In the genomic region with DNA sequence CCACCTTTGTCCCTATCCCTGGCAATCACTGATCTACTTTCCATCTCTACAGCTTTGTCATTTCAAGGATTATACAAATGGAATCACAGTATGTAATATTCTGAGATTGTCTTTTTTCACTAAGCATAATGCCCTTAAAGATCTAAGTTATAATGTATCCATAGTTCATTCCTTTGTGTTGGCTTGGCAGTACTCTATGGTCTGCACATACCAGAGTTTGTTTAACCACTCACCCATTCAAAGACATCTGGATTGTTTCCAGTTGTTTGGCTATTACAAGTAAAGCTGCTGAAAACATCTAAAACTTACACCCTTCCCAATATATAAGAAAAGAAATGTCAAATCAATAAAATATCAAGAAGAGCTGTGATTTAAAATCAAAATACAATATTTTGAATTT, we compare ENCODE assay signal across 21 cellular contexts. TPM values are rescaled to one million over a fixed set of nuclear protein-coding genes. Genes with fewer than 3 reads are reported as not detected.
DNase-seq lines count a peak whose midpoint lies in the region; TF ChIP-seq lines count a peak whose summit lies in the region.
"Had no signal": no experiment of that assay in that cellular context is flagged by ENCODE, and none has a peak within 500 bp of the region (broad histone marks: within the 10 kb centered on the region; RNA-seq: fewer than 3 reads in every experiment).

No MANE protein-coding gene starts in this region.

- intact Hi-C loops in CD4-positive, alpha-beta memory T cell (cut with micrococcal nuclease), result no loop called here

- no peaks in the 10 kb centered on the region for H3K36me3 ChIP-seq in CD4-positive, alpha-beta memory T cell (ENCODE audit: insufficient read depth, low read length)
- H3K36me3 ChIP-seq: BLaER1, MG63, SJCRH30 had no signal

- H3K9me3 ChIP-seq in CD4-positive, alpha-beta memory T cell (ENCODE audit: control insufficient read depth in 1 of 2, low read length in 2 of 2), result no peaks in the 10 kb centered on the region
- H3K9me3 ChIP-seq: A549, MG63, SJCRH30 had no signal

- no peaks in the 10 kb centered on the region for H3K4me1 ChIP-seq in CD4-positive, alpha-beta memory T cell (ENCODE audit: insufficient read depth, low read length)
- H3K4me1 ChIP-seq: A549, BLaER1, SJCRH30 had no signal

- no peak overlapping the region for H3K27ac Mint-ChIP-seq in CD4-positive, alpha-beta memory T cell
- H3K27ac Mint-ChIP-seq: IgD-negative memory B cell had no signal

- H3K4me1 Mint-ChIP-seq in CD4-positive, alpha-beta memory T cell, result no peaks in the 10 kb centered on the region
- H3K4me1 Mint-ChIP-seq: CD8-positive, alpha-beta memory T cell; IgD-negative memory B cell had no signal

- in situ Hi-C loops in astrocyte of the cerebellum (cut with HindIII; ENCODE audit: low sequenced_read_pairs), result no loop called here

- peak; percentile 32 for DNase-seq in DMS53 treated with DMSO at 0.1 percent for 48 hours (lab: John Stamatoyannopoulos, UW; ENCODE audit: unreplicated experiment)
- DNase-seq in NCI-H345 treated with DMSO at 0.1 percent for 48 hours (lab: John Stamatoyannopoulos, UW; ENCODE audit: unreplicated experiment), result peak; percentile 46
- peak; percentile 8 for DNase-seq in astrocyte of the cerebellum (ENCODE audit: low read depth)
- DNase-seq in fibroblast of the aortic adventitia (ENCODE audit: low read depth), result peak; percentile 43
- no peak for DNase-seq in CD4-positive, alpha-beta memory T cell
- no peak for DNase-seq in nucleus accumbens (lab: John Stamatoyannopoulos, UW)
- no peak for DNase-seq in NCI-H2196 treated with DMSO at 0.1 percent for 48 hours (lab: John Stamatoyannopoulos, UW; ENCODE audit: unreplicated experiment)
- DNase-seq in globus pallidus (ENCODE audit: low spot score), result no peak
- DNase-seq: CD8-positive, alpha-beta memory T cell; DMS79 treated with DMSO at 0.1 percent for 48 hours; H7; Karpas-422; MG63; NCI-H1048; NCI-H1436; NCI-H2171 treated with DMSO at 0.1 percent for 48 hours; NCI-H510A; SJCRH30 had no signal

- peaks cover 0 to 11% (median 1%) of the 10 kb centered on the region in 8 donors for H3K9me3 Mint-ChIP-seq in CD4-positive, alpha-beta memory T cell

- POLR2A ChIA-PET in CD4-positive, alpha-beta memory T cell (lab: Charles Lee; ENCODE audit: partially characterized antibody), result no interaction called here

- no peaks in the 10 kb centered on the region for H3K27me3 ChIP-seq in CD4-positive, alpha-beta memory T cell (ENCODE audit: insufficient read depth, low read length)
- H3K27me3 ChIP-seq: MG63, SJCRH30 had no signal

- no peak overlapping the region for H3K4me3 Mint-ChIP-seq in CD4-positive, alpha-beta memory T cell
- H3K4me3 Mint-ChIP-seq: CD8-positive, alpha-beta memory T cell; IgD-negative memory B cell had no signal

- CTCF ChIA-PET in CD4-positive, alpha-beta memory T cell (lab: Charles Lee; ENCODE audit: partially characterized antibody), result no interaction called here

- peaks cover 1 to 2% of the 10 kb centered on the region in 2 donors for H3K27me3 Mint-ChIP-seq in CD4-positive, alpha-beta memory T cell
- H3K27me3 Mint-ChIP-seq: IgD-negative memory B cell had no signal

- H3K4me3 ChIP-seq in astrocyte of the cerebellum (ENCODE audit: low read depth, low read length) (no peak overlapping the region), fibroblast of the aortic adventitia (ENCODE audit: low read depth, low read length) (no peak overlapping the region)
- H3K4me3 ChIP-seq in CD4-positive, alpha-beta memory T cell (ENCODE audit: low read length in 2 of 2), result no peak overlapping the region
- H3K4me3 ChIP-seq: A549, BLaER1, MG63, SJCRH30 had no signal

- H3K27ac ChIP-seq in CD4-positive, alpha-beta memory T cell (ENCODE audit: low read depth, low read length), result no peak overlapping the region
- H3K27ac ChIP-seq: A549, BLaER1, SJCRH30 had no signal

- no peaks in the 10 kb centered on the region for H3K36me3 Mint-ChIP-seq in CD4-positive, alpha-beta memory T cell
- H3K36me3 Mint-ChIP-seq: CD8-positive, alpha-beta memory T cell had no signal

- no peak for TF ChIP-seq CTCF in astrocyte of the cerebellum (IDR thresholded peaks at IDR 0.05; ENCODE audit: low read depth, low read length, missing control alignments)
- no peak for TF ChIP-seq CTCF in fibroblast of the aortic adventitia (IDR thresholded peaks at IDR 0.05; ENCODE audit: insufficient read depth, low read length)

RNA-seq across cellular contexts. Expression of gene AWAT1, which starts 26.0 kb away (rescaled TPM):
- total RNA-seq in fibroblast of the aortic adventitia (ENCODE audit: low replicate concordance), result not detected in 2 replicates
- total RNA-seq in CD4-positive, alpha-beta memory T cell, result not detected
- polyA plus RNA-seq in CD4-positive, alpha-beta memory T cell, result not detected
- total RNA-seq: CD8-positive, alpha-beta memory T cell; H7; SJCRH30 had no signal
- polyA plus RNA-seq: A549; CD8-positive, alpha-beta memory T cell; IgD-negative memory B cell had no signal

RNA-seq across cellular contexts. Expression of gene DGAT2L6, which starts 31.2 kb away (rescaled TPM):
- total RNA-seq in fibroblast of the aortic adventitia (ENCODE audit: low replicate concordance), result not detected in 2 replicates
- total RNA-seq in CD4-positive, alpha-beta memory T cell, result not detected
- polyA plus RNA-seq in CD4-positive, alpha-beta memory T cell, result not detected
- total RNA-seq: CD8-positive, alpha-beta memory T cell; H7; SJCRH30 had no signal
- polyA plus RNA-seq: A549; CD8-positive, alpha-beta memory T cell; IgD-negative memory B cell had no signal

RNA-seq across cellular contexts. Expression of gene P2RY4, which starts 51.5 kb away (rescaled TPM):
- total RNA-seq in fibroblast of the aortic adventitia (ENCODE audit: low replicate concordance), result 0.09 and 0.41 TPM in 2 replicates
- total RNA-seq in CD4-positive, alpha-beta memory T cell, result under 1 TPM in 1 of 2 experiments, not detected in 1; 0.35 TPM
- polyA plus RNA-seq in CD4-positive, alpha-beta memory T cell, result not detected
- total RNA-seq: H7 had no signal
- polyA plus RNA-seq: CD8-positive, alpha-beta memory T cell; IgD-negative memory B cell had no signal

RNA-seq across cellular contexts. Expression of gene ARR3, which starts 59.7 kb away (rescaled TPM):
- total RNA-seq in fibroblast of the aortic adventitia (ENCODE audit: low replicate concordance), result not detected in 2 replicates
- total RNA-seq in CD4-positive, alpha-beta memory T cell, result not detected
- polyA plus RNA-seq in CD4-positive, alpha-beta memory T cell, result not detected
- total RNA-seq: CD8-positive, alpha-beta memory T cell; H7; SJCRH30 had no signal
- polyA plus RNA-seq: A549; CD8-positive, alpha-beta memory T cell; IgD-negative memory B cell had no signal

Comparison
In these comparisons a context has a peak if more than half of its experiments do, and no peak if none do; other contexts are left out.
1. DNase-seq: peak in DMS53 treated with DMSO at 0.1 percent for 48 hours (single experiment), NCI-H345 treated with DMSO at 0.1 percent for 48 hours (single experiment), astrocyte of the cerebellum (single experiment) and fibroblast of the aortic adventitia (single experiment); none in CD4-positive, alpha-beta memory T cell (0 of 5), nucleus accumbens (0 of 56), NCI-H2196 treated with DMSO at 0.1 percent for 48 hours (single experiment) and globus pallidus (single experiment).